Comparison of ENCODE assay signal across 3 cellular contexts in genomic region chr9:123441769-123442168, GRCh38.
TF ChIP-seq lines count a peak whose summit lies in the region.

No MANE protein-coding gene starts in this region.

TF ChIP-seq in HepG2, 621 proteins besides CTCF, POLR2A, EP300 and RAD21:
- TF ChIP-seq CHD4 (IDR thresholded peaks at IDR 0.05; ENCODE audit: borderline replicate concordance, low read length) (peak; percentile 82; the same call in 1 of the 2 replicates), ZBTB40 (IDR thresholded peaks at IDR 0.05) (no peak), ZBTB40 (CRISPR knock-in tag; IDR thresholded peaks at IDR 0.05) (no peak), ZNF629 (CRISPR knock-in tag; conservative IDR thresholded peaks at IDR 0.05) (peak; percentile 87), POGZ (CRISPR knock-in tag; IDR thresholded peaks at IDR 0.05) (no peak)

TF ChIP-seq in K562, 482 proteins besides CTCF, POLR2A, EP300 and RAD21 (continues in another document):
- no peak for TF ChIP-seq GTF2A2 (tag; IDR thresholded peaks at IDR 0.05)
- peak; percentile 80 for TF ChIP-seq CHD4 (IDR thresholded peaks at IDR 0.05; ENCODE audit: insufficient read depth, insufficient replicate concordance, low read depth, low read length, poor library complexity, severe bottlenecking)
- TF ChIP-seq BRCA1 (IDR thresholded peaks at IDR 0.05), result no peak
- no peak for TF ChIP-seq BRCA1 (CRISPR knock-in tag; IDR thresholded peaks at IDR 0.05)
- TF ChIP-seq ZNF668 (CRISPR knock-in tag; IDR thresholded peaks at IDR 0.05), result no peak
- TF ChIP-seq FOXO4 (CRISPR knock-in tag; IDR thresholded peaks at IDR 0.05), result no peak
- TF ChIP-seq ZFP1 (CRISPR knock-in tag; IDR thresholded peaks at IDR 0.05), result no peak
- no peak for TF ChIP-seq FOSL1 (tag; conservative IDR thresholded peaks at IDR 0.05)
- TF ChIP-seq FIP1L1 (IDR thresholded peaks at IDR 0.05; ENCODE audit: low read depth, low read length, poor library complexity, severe bottlenecking), result no peak
- TF ChIP-seq E2F8 (IDR thresholded peaks at IDR 0.05; ENCODE audit: low read depth, partially characterized antibody), result no peak
- TF ChIP-seq, protein P1, sequence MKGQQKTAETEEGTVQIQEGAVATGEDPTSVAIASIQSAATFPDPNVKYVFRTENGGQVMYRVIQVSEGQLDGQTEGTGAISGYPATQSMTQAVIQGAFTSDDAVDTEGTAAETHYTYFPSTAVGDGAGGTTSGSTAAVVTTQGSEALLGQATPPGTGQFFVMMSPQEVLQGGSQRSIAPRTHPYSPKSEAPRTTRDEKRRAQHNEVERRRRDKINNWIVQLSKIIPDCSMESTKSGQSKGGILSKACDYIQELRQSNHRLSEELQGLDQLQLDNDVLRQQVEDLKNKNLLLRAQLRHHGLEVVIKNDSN (CRISPR knock-in tag; IDR thresholded peaks at IDR 0.05), result no peak
- no peak for TF ChIP-seq PTTG1 (tag; IDR thresholded peaks at IDR 0.05; ENCODE audit: low read depth)
- peak in 1 of 2 experiments; percentile 78; a peak in 2 of 4 replicates for TF ChIP-seq KDM1A (IDR thresholded peaks at IDR 0.05)
- TF ChIP-seq ZNF398 (CRISPR knock-in tag; IDR thresholded peaks at IDR 0.05), result no peak

TF ChIP-seq in H1, 55 proteins besides CTCF, POLR2A, EP300 and RAD21:
- TF ChIP-seq TBP (IDR thresholded peaks at IDR 0.05; ENCODE audit: low read depth, low read length) (no peak), KDM1A (IDR thresholded peaks at IDR 0.05; ENCODE audit: borderline replicate concordance, low read length) (0 out of 2 replicates have a peak, but pooled peaks have one; percentile 38), GABPA (IDR thresholded peaks at IDR 0.05; ENCODE audit: borderline replicate concordance, insufficient read depth, low read length) (no peak)
